ENCODE assay signal across 19 cellular contexts in genomic region chr13:111573801-111574200, GRCh38.
"Had no signal": no experiment of that assay in that cellular context is flagged by ENCODE, and none has a peak within 500 bp of the region (broad histone marks: within the 10 kb centered on the region; RNA-seq: fewer than 3 reads in every experiment).

No MANE protein-coding gene starts in this region.

- ATAC-seq: activated CD4-positive, alpha-beta T cell treated with anti-CD3 and anti-CD28 coated beads for 36 hours; Right ventricle myocardium inferior had no signal

- H3K4me3 Mint-ChIP-seq: activated CD4-positive, alpha-beta memory T cell treated with anti-CD3 and anti-CD28 coated beads, Interleukin-2, amount 10 ng/mL, durations not matched to agents 7 days and 5 days; activated CD4-positive, alpha-beta T cell treated with anti-CD3 and anti-CD28 coated beads for 36 hours; activated naive CD4-positive, alpha-beta T cell treated with anti-CD3 and anti-CD28 coated beads, Interleukin-2, amount 10 ng/mL, durations not matched to agents 7 days and 5 days; activated naive CD8-positive, alpha-beta T cell treated with anti-CD3 and anti-CD28 coated beads, Interleukin-2, amount 10 ng/mL, durations not matched to agents 7 days and 5 days had no signal

- H3K27ac ChIP-seq: adrenal gland, SK-N-MC, WERI-Rb-1 had no signal

- H3K36me3 ChIP-seq: adrenal gland, WERI-Rb-1 had no signal

- H3K27me3 Mint-ChIP-seq: activated CD4-positive, alpha-beta memory T cell treated with anti-CD3 and anti-CD28 coated beads, Interleukin-2, amount 10 ng/mL, durations not matched to agents 7 days and 5 days; activated naive CD4-positive, alpha-beta T cell treated with anti-CD3 and anti-CD28 coated beads, Interleukin-2, amount 10 ng/mL, durations not matched to agents 7 days and 5 days; activated naive CD8-positive, alpha-beta T cell treated with anti-CD3 and anti-CD28 coated beads, Interleukin-2, amount 10 ng/mL, durations not matched to agents 7 days and 5 days had no signal

- H3K4me1 Mint-ChIP-seq: activated CD4-positive, alpha-beta memory T cell treated with anti-CD3 and anti-CD28 coated beads, Interleukin-2, amount 10 ng/mL, durations not matched to agents 7 days and 5 days; activated CD4-positive, alpha-beta T cell treated with anti-CD3 and anti-CD28 coated beads for 36 hours; activated naive CD4-positive, alpha-beta T cell treated with anti-CD3 and anti-CD28 coated beads, Interleukin-2, amount 10 ng/mL, durations not matched to agents 7 days and 5 days; activated naive CD8-positive, alpha-beta T cell treated with anti-CD3 and anti-CD28 coated beads, Interleukin-2, amount 10 ng/mL, durations not matched to agents 7 days and 5 days had no signal

- DNase-seq: activated CD4-positive, alpha-beta memory T cell treated with anti-CD3 and anti-CD28 coated beads, Interleukin-2, amount 10 ng/mL, durations not matched to agents 7 days and 5 days; activated CD4-positive, alpha-beta T cell treated with anti-CD3 and anti-CD28 coated beads for 36 hours; activated CD4-positive, alpha-beta T cell treated with anti-CD3 and anti-CD28 coated beads, Interleukin-2, amount 50 U/mL, for 1 hour; activated gamma-delta T cell treated with Interleukin-2 at 50 U/mL for 16 hours; activated naive CD4-positive, alpha-beta T cell treated with anti-CD3 and anti-CD28 coated beads, Interleukin-2, amount 10 ng/mL, durations not matched to agents 7 days and 5 days; activated naive CD8-positive, alpha-beta T cell treated with anti-CD3 and anti-CD28 coated beads, Interleukin-2, amount 10 ng/mL, durations not matched to agents 7 days and 5 days; activated T-cell treated with anti-CD3 and anti-CD28 coated beads for 4 hours; activated T-cell treated with anti-CD3 and anti-CD28 coated beads, Interleukin-2, amount 50 U/mL, for 48 hours; anterior cingulate cortex; central memory CD4-positive, alpha-beta T cell; Karpas-422; MM.1S; NCI-H446; T-helper 1 cell; WERI-Rb-1 had no signal

- H3K4me1 ChIP-seq: adrenal gland had no signal

- H3K4me3 ChIP-seq: adrenal gland, SK-N-MC had no signal

- H3K9me3 ChIP-seq: adrenal gland had no signal

- H3K27me3 ChIP-seq: adrenal gland had no signal

- H3K27ac Mint-ChIP-seq: activated CD4-positive, alpha-beta memory T cell treated with anti-CD3 and anti-CD28 coated beads, Interleukin-2, amount 10 ng/mL, durations not matched to agents 7 days and 5 days; activated CD4-positive, alpha-beta T cell treated with anti-CD3 and anti-CD28 coated beads for 36 hours; activated naive CD4-positive, alpha-beta T cell treated with anti-CD3 and anti-CD28 coated beads, Interleukin-2, amount 10 ng/mL, durations not matched to agents 7 days and 5 days; activated naive CD8-positive, alpha-beta T cell treated with anti-CD3 and anti-CD28 coated beads, Interleukin-2, amount 10 ng/mL, durations not matched to agents 7 days and 5 days; activated T-helper 2 cell treated with anti-CD3 and anti-CD28 coated beads, Interferon-gamma antibody, Interleukin-2, Interleukin-4, amounts not matched to agents 10 μg/mL and 5 μg/mL and 100 μg/mL, durations not matched to agents 14 hours and 24 hours and 36 hours had no signal

- H3K36me3 Mint-ChIP-seq: activated naive CD4-positive, alpha-beta T cell treated with anti-CD3 and anti-CD28 coated beads, Interleukin-2, amount 10 ng/mL, durations not matched to agents 7 days and 5 days; activated naive CD8-positive, alpha-beta T cell treated with anti-CD3 and anti-CD28 coated beads, Interleukin-2, amount 10 ng/mL, durations not matched to agents 7 days and 5 days had no signal
